Comparison of ENCODE assay signal across 21 cellular contexts in the genomic region with DNA sequence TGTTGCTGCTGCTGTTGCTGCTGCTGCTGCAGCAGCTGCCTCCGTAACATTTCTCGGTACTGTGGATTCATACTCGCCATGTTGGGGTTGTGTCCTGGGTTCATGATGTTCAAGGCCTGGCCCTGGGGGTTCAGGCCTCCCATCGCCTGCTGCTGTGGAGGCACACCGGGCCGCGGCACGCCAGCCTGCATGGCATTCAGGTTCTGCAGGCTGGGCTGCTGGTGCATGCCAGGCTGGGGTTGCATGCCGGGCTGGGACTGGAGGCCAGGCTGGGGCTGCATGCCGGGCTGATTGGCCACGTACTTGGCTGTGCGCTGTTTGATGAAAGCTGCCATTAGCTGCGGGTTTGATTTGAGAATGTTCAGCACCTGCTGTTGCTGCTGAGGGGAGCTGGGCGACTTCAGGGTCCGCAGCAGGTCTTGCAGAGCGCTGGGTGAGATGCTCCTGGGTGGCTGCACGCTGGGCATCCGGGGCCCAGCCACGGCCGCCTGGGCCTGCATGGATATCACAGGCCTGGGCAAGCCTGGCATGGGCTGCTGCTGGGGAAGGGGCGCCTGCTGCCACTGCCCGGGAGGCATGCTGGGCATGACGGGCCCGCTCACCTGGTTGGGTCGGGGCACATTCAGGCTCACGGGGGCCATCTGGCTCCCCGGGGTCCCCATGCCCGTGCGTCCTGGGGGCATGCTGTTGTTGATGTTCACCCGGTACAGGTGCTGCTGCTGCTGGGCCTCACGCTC. TPM values are rescaled to one million over a fixed set of nuclear protein-coding genes. Genes with fewer than 3 reads are reported as not detected.
A peak's percentile ranks its signal among the peaks of the same experiment; 100 is the strongest.
DNase-seq lines count a peak whose midpoint lies in the region; ATAC-seq, FAIRE-seq and TF ChIP-seq lines count a peak whose summit lies in the region.
"Had no signal": no experiment of that assay in that cellular context is flagged by ENCODE, and none has a peak within 500 bp of the region (broad histone marks: within the 10 kb centered on the region; RNA-seq: fewer than 3 reads in every experiment).

No MANE protein-coding gene starts in this region.

- in situ Hi-C loops in HepG2 (cut with HindIII; ENCODE audit: extremely low pct_ligation_motif_present, low pct_unique_long_range_greater_than_20kb): no loop called here
- in situ Hi-C loops in KBM-7 (cut with MboI; ENCODE audit: low pct_unique_long_range_greater_than_20kb, low sequenced_read_pairs): no loop called here

- no peaks in the 10 kb centered on the region for H3K79me2 ChIP-seq in HepG2 (ENCODE audit: insufficient read depth, low read length)

- H3K4me1 ChIP-seq in HepG2 (ENCODE audit: insufficient read depth, low read length): 0 out of 2 replicates have a peak, but pooled peaks cover 7% of the 10 kb centered on the region
- no peaks in the 10 kb centered on the region for H3K4me1 ChIP-seq in spleen
- H3K4me1 ChIP-seq: BE2C had no signal

- no peak for TF ChIP-seq RAD21 in HepG2 (CRISPR knock-in tag; IDR thresholded peaks at IDR 0.05)

- no peak overlapping the region for H2AFZ ChIP-seq in HepG2 (ENCODE audit: low read length)

- H3K9ac ChIP-seq in HepG2 (ENCODE audit: insufficient read depth, low read depth, low read length): no peak overlapping the region

- H3K27ac ChIP-seq in HepG2 (ENCODE audit: extremely low read length, insufficient read depth, low read length) (no peak overlapping the region), spleen (no peak overlapping the region)

- H3K27me3 ChIP-seq in H7 (ENCODE audit: control insufficient read depth, insufficient read depth, low read length): no peaks in the 10 kb centered on the region
- H3K27me3 ChIP-seq in HepG2 (ENCODE audit: control insufficient read depth in 1 of 2, insufficient read depth in 2 of 2, low read length in 2 of 2): no peaks in the 10 kb centered on the region
- no peaks in the 10 kb centered on the region for H3K27me3 ChIP-seq in spleen (replicated peaks in 1 of 7)
- H3K27me3 ChIP-seq: BE2C had no signal

- no TSS peak for BruUV-seq in HepG2 (replicated peaks; lab: Mats Ljungman, UMichigan)

- H3K36me3 ChIP-seq in H7 (replicated peaks; ENCODE audit: control insufficient read depth, insufficient read depth, low read length) (peaks cover 32% of the 10 kb centered on the region), HepG2 (replicated peaks in 1 of 2; ENCODE audit: control insufficient read depth in 1 of 2, insufficient read depth in 2 of 2, low read length in 2 of 2) (peaks cover 32 to 54% of the 10 kb centered on the region in 2 experiments; a peak in 4 of 5 replicates), spleen (peaks cover 6 to 83% (median 72%) of the 10 kb centered on the region in 6 donors)

- TF ChIP-seq EP300 in HepG2 (IDR thresholded peaks at IDR 0.05; ENCODE audit: low read depth in 2 of 2, low read length in 2 of 2) (no peak), HepG2 (CRISPR knock-in tag; IDR thresholded peaks at IDR 0.05; ENCODE audit: borderline replicate concordance) (no peak)

- WGBS in HepG2 (ENCODE audit: low lambda C conversion rate): 100% methylated on average over 13 of the region's 31 CpGs
- WGBS in spleen, 5 donors: 95 to 99% (median 97%) methylated on average over 13 to 31 of the region's 31 CpGs

- TF ChIP-seq CTCF in HepG2 (CRISPR knock-in tag; IDR thresholded peaks at IDR 0.05) (no peak), spleen (IDR thresholded peaks at IDR 0.05 in 8 of 11, conservative IDR thresholded peaks at IDR 0.05 in 3 of 11) (no peak)

- CTCF ChIA-PET in HepG2 (lab: Yijun Ruan, JAX; ENCODE audit: low intra/inter-chr PET ratio, low total read pairs): no interaction called here

- no peaks in the 10 kb centered on the region for H3K27me3 Mint-ChIP-seq in central memory CD8-positive, alpha-beta T cell

- H3K9me3 Mint-ChIP-seq in central memory CD8-positive, alpha-beta T cell: no peaks in the 10 kb centered on the region
- H3K9me3 Mint-ChIP-seq: CD14-positive monocyte had no signal

- no peaks in the 10 kb centered on the region for H4K20me1 ChIP-seq in HepG2 (ENCODE audit: insufficient read depth, low read length)

- peak overlapping the region; percentile 19 for H3K27ac Mint-ChIP-seq in central memory CD8-positive, alpha-beta T cell (ENCODE audit: low read depth)
- H3K27ac Mint-ChIP-seq: CD14-positive monocyte had no signal

- TF ChIP-seq POLR2A in HepG2 (IDR thresholded peaks at IDR 0.05; ENCODE audit: insufficient read depth in 1 of 2, low read depth in 2 of 2, low read length in 2 of 2) (no peak), spleen (IDR thresholded peaks at IDR 0.05) (no peak)

- no peak overlapping the region for H3K4me3 Mint-ChIP-seq in central memory CD8-positive, alpha-beta T cell
- H3K4me3 Mint-ChIP-seq: CD14-positive monocyte had no signal

- H3K4me1 Mint-ChIP-seq in central memory CD8-positive, alpha-beta T cell: no peaks in the 10 kb centered on the region
- H3K4me1 Mint-ChIP-seq: CD14-positive monocyte had no signal

- no peak overlapping the region for H3K4me3 ChIP-seq in H7 (ENCODE audit: insufficient read depth, low read depth, low read length)
- no peak overlapping the region for H3K4me3 ChIP-seq in HepG2 (replicated peaks in 1 of 3; ENCODE audit: insufficient read depth in 1 of 3, low read depth in 2 of 3, low read length in 3 of 3)
- H3K4me3 ChIP-seq in spleen: no peak overlapping the region

- H3K4me2 ChIP-seq in HepG2 (ENCODE audit: low read depth, low read length): no peak overlapping the region

- POLR2A ChIA-PET in HepG2 (lab: Yijun Ruan, JAX): no interaction called here

- H3K9me3 ChIP-seq in HepG2 (ENCODE audit: low read length) (no peaks in the 10 kb centered on the region), spleen (no peaks in the 10 kb centered on the region)
- H3K9me3 ChIP-seq: BE2C had no signal

- peak; percentile 32 for DNase-seq in H7
- no peak for DNase-seq in central memory CD8-positive, alpha-beta T cell (ENCODE audit: low spot score in 2 of 2)
- no peak for DNase-seq in HepG2 (ENCODE audit: low spot score)
- peak; percentile 59 for DNase-seq in spleen
- no peak for DNase-seq in activated gamma-delta T cell treated with Interleukin-2 at 50 U/mL for 16 hours
- DNase-seq in KBM-7: no peak
- DNase-seq: BE2C, Calu3, DND-41, IMR-90, NCI-H1092, NCI-H1417 treated with DMSO at 0.1 percent for 48 hours, NCI-H1694 treated with DMSO at 0.1 percent for 48 hours, NCI-H2081, NCI-H2227 treated with DMSO at 0.1 percent for 48 hours, NCI-H526 treated with DMSO at 0.1 percent for 48 hours, RPMI8226, SHP77 had no signal

- no peak for ATAC-seq in central memory CD8-positive, alpha-beta T cell (replicated peaks; ENCODE audit: extremely low read depth, poor library complexity, severe bottlenecking)
- ATAC-seq in HepG2 (no peak; the same call in 2 of the 3 replicates), HG03139 (IDR thresholded peaks at IDR 0.05; ENCODE audit: unreplicated experiment) (no peak)

- intact Hi-C loops in HepG2 (cut with micrococcal nuclease; ENCODE audit: unreplicated experiment) (no loop called here), spleen (cut with DNase I; ENCODE audit: low total_unique reads) (no loop called here)

- H3K36me3 Mint-ChIP-seq in central memory CD8-positive, alpha-beta T cell (ENCODE audit: insufficient read depth): peaks cover 31% of the 10 kb centered on the region

- no peak for FAIRE-seq in HepG2 (lab: Jason Lieb, UNC)
- FAIRE-seq: GM19239 had no signal

TF ChIP-seq in HepG2, 621 proteins besides CTCF, POLR2A, EP300 and RAD21:
- TF ChIP-seq CCDC6 (CRISPR knock-in tag; IDR thresholded peaks at IDR 0.05) (no peak), AGO2 (optimal IDR thresholded peaks at IDR 0.05; ENCODE audit: low read depth, low read length) (peak; percentile 54)

RNA-seq across cellular contexts. Expression of a gene that starts 11.3 kb away (rescaled TPM):
- total RNA-seq in H7 (2014; rRNA removed; shearing (Covaris generic)): 219 and 221 TPM in 2 replicates
- total RNA-seq in HepG2 (2016; rRNA removed; fragmentation: Illumina TruSeq; extraction: Trizol) (112 and 127 TPM in 2 replicates), spleen (10 to 100 TPM; 33.7 to 77.5 (median 53.7) TPM)
- total RNA-seq in HepG2 (2016; cell fraction: cytosol; rRNA removed; fragmentation: Illumina TruSeq; extraction: Trizol; ENCODE audit: low read depth): 28.9 and 31.8 TPM in 2 replicates
- 104 and 130 TPM in 2 replicates for total RNA-seq in HepG2 (2016; cell fraction: insoluble cytoplasmic fraction; rRNA removed; fragmentation: Illumina TruSeq; extraction: Trizol)
- total RNA-seq in HepG2 (2016; cell fraction: membrane; rRNA removed; fragmentation: Illumina TruSeq; extraction: Trizol): 40.6 and 42.7 TPM in 2 replicates
- 81.3 and 97.5 TPM in 2 replicates for total RNA-seq in HepG2 (2016; cell fraction: nucleus; rRNA removed; fragmentation: Illumina TruSeq; extraction: Trizol)
- polyA plus RNA-seq in HepG2 (2011; rRNA removed) (240 and 283 TPM in 2 replicates), spleen (10 to 100 TPM; 43.4 to 97.1 (median 49.8) TPM)
- 125 and 163 TPM in 2 replicates for polyA plus RNA-seq in HepG2 (2011; cell fraction: cytosol; rRNA removed)
- polyA plus RNA-seq in HepG2 (2011; cell fraction: nucleus; rRNA removed): 405 and 449 TPM in 2 replicates
- 173 and 189 TPM in 2 replicates for polyA plus RNA-seq in HepG2 (2012)
- polyA plus RNA-seq in HepG2 (2016; cell fraction: cytosol; fragmentation: Illumina TruSeq; extraction: Trizol; ENCODE audit: low read depth): 15.5 and 18.4 TPM in 2 replicates
- 106 and 121 TPM in 2 replicates for polyA plus RNA-seq in HepG2 (2016; cell fraction: insoluble cytoplasmic fraction; fragmentation: Illumina TruSeq; extraction: Trizol; ENCODE audit: low read depth)
- 25.7 and 26.7 TPM in 2 replicates for polyA plus RNA-seq in HepG2 (2016; cell fraction: membrane; fragmentation: Illumina TruSeq; extraction: Trizol; ENCODE audit: low read depth)
- 169 and 193 TPM in 2 replicates for polyA plus RNA-seq in HepG2 (2016; cell fraction: nucleus; fragmentation: Illumina TruSeq; extraction: Trizol; ENCODE audit: insufficient read depth, low read depth)
- polyA minus RNA-seq in HepG2 (2011; rRNA and poly(A)+ RNA removed; ENCODE audit: low replicate concordance): 623 and 697 TPM in 2 replicates
- 98.0 and 120 TPM in 2 replicates for polyA minus RNA-seq in HepG2 (2011; cell fraction: cytosol; rRNA and poly(A)+ RNA removed)
- polyA minus RNA-seq in HepG2 (2011; cell fraction: nucleus; rRNA and poly(A)+ RNA removed): 105 and 109 TPM in 2 replicates

Comparison
In these comparisons a context has a peak if more than half of its experiments do, and no peak if none do; other contexts are left out.
1. DNase-seq: peak in H7 (single experiment) and spleen (single experiment); none in central memory CD8-positive, alpha-beta T cell (0 of 2), HepG2 (single experiment), activated gamma-delta T cell treated with Interleukin-2 at 50 U/mL for 16 hours (single experiment) and KBM-7 (single experiment).